Comparison of ENCODE assay signal across 15 cellular contexts in the genomic region with DNA sequence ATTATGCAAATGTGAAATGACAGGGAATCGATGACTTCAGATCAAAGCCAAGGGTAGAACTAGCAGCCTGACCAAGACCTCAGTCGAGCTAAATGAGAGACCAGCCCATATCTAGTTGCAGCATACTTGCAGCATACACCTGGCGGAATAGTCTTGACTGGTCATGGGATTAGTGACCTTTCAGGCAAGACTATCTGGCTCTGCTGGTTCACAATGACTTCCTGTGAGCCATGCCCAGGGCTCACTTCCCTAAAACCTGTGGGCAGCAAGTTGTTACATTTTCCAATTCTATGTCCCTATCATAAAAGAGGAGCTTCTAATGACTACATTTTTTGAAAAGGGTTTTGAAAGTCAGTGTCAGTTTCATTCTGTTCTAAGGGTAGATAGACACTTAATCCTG.
"Had no signal": no experiment of that assay in that cellular context is flagged by ENCODE, and none has a peak within 500 bp of the region (broad histone marks: within the 10 kb centered on the region; RNA-seq: fewer than 3 reads in every experiment).

No MANE protein-coding gene starts in this region.

- H3K36me3 ChIP-seq: gastroesophageal sphincter, heart right ventricle, pancreas, stomach, thoracic aorta, upper lobe of right lung had no signal

- H3K27ac ChIP-seq: gastroesophageal sphincter, heart right ventricle, pancreas, stomach, thoracic aorta, upper lobe of right lung had no signal

- H3K27ac Mint-ChIP-seq: activated CD4-positive, alpha-beta memory T cell treated with anti-CD3 and anti-CD28 coated beads for 36 hours; activated CD4-positive, alpha-beta T cell treated with anti-CD3 and anti-CD28 coated beads for 36 hours; activated naive CD4-positive, alpha-beta T cell treated with anti-CD3 and anti-CD28 coated beads, Interleukin-2, amount 10 ng/mL, durations not matched to agents 7 days and 5 days; activated T-cell treated with anti-CD3 and anti-CD28 coated beads, Interleukin-2, amount 50 U/mL, for 24 hours; naive B cell had no signal

- ATAC-seq: activated CD4-positive, alpha-beta T cell treated with anti-CD3 and anti-CD28 coated beads for 36 hours; gastroesophageal sphincter; heart right ventricle; left cardiac atrium; upper lobe of right lung had no signal

- H3K4me1 ChIP-seq: gastroesophageal sphincter, heart right ventricle, pancreas, stomach, upper lobe of right lung had no signal

- H3K9me3 ChIP-seq: gastroesophageal sphincter, pancreas, stomach, thoracic aorta, upper lobe of right lung had no signal

- H3K4me1 Mint-ChIP-seq: activated CD4-positive, alpha-beta T cell treated with anti-CD3 and anti-CD28 coated beads for 36 hours; activated naive CD4-positive, alpha-beta T cell treated with anti-CD3 and anti-CD28 coated beads, Interleukin-2, amount 10 ng/mL, durations not matched to agents 7 days and 5 days; naive B cell had no signal

- DNase-seq: activated CD4-positive, alpha-beta memory T cell treated with anti-CD3 and anti-CD28 coated beads for 36 hours; activated CD4-positive, alpha-beta T cell treated with anti-CD3 and anti-CD28 coated beads for 36 hours; activated naive CD4-positive, alpha-beta T cell treated with anti-CD3 and anti-CD28 coated beads, Interleukin-2, amount 10 ng/mL, durations not matched to agents 7 days and 5 days; activated T-cell treated with anti-CD3 and anti-CD28 coated beads, Interleukin-2, amount 50 U/mL, for 24 hours; erythroblast; heart right ventricle; left cardiac atrium; naive B cell; pancreas; stimulated activated CD4-positive, alpha-beta T cell treated with anti-CD3 and anti-CD28 coated beads, Interleukin-1b, Interleukin-23, amount 100 ng/mL, for 48 hours; stomach; upper lobe of right lung had no signal

- H3K4me3 Mint-ChIP-seq: activated CD4-positive, alpha-beta memory T cell treated with anti-CD3 and anti-CD28 coated beads for 36 hours; activated CD4-positive, alpha-beta T cell treated with anti-CD3 and anti-CD28 coated beads for 36 hours; activated naive CD4-positive, alpha-beta T cell treated with anti-CD3 and anti-CD28 coated beads, Interleukin-2, amount 10 ng/mL, durations not matched to agents 7 days and 5 days; activated T-cell treated with anti-CD3 and anti-CD28 coated beads, Interleukin-2, amount 50 U/mL, for 24 hours; naive B cell had no signal

- H3K36me3 Mint-ChIP-seq: activated CD4-positive, alpha-beta memory T cell treated with anti-CD3 and anti-CD28 coated beads for 36 hours; activated naive CD4-positive, alpha-beta T cell treated with anti-CD3 and anti-CD28 coated beads, Interleukin-2, amount 10 ng/mL, durations not matched to agents 7 days and 5 days; naive B cell had no signal

- H3K27me3 Mint-ChIP-seq: activated CD4-positive, alpha-beta memory T cell treated with anti-CD3 and anti-CD28 coated beads for 36 hours; activated CD4-positive, alpha-beta T cell treated with anti-CD3 and anti-CD28 coated beads for 36 hours; activated naive CD4-positive, alpha-beta T cell treated with anti-CD3 and anti-CD28 coated beads, Interleukin-2, amount 10 ng/mL, durations not matched to agents 7 days and 5 days; activated T-cell treated with anti-CD3 and anti-CD28 coated beads, Interleukin-2, amount 50 U/mL, for 24 hours; naive B cell had no signal

- H3K27me3 ChIP-seq: gastroesophageal sphincter, heart right ventricle, pancreas, stomach, upper lobe of right lung had no signal

- H3K4me3 ChIP-seq: gastroesophageal sphincter, heart right ventricle, lung, pancreas, stomach, thoracic aorta, upper lobe of right lung had no signal

- H3K9me3 Mint-ChIP-seq: activated CD4-positive, alpha-beta memory T cell treated with anti-CD3 and anti-CD28 coated beads for 36 hours; activated naive CD4-positive, alpha-beta T cell treated with anti-CD3 and anti-CD28 coated beads, Interleukin-2, amount 10 ng/mL, durations not matched to agents 7 days and 5 days had no signal
